Comparison of ENCODE assay signal across 27 cellular contexts in genomic region chr4:28690890-28691289, GRCh38.
"Had no signal": no experiment of that assay in that cellular context is flagged by ENCODE, and none has a peak within 500 bp of the region (broad histone marks: within the 10 kb centered on the region; RNA-seq: fewer than 3 reads in every experiment).

No MANE protein-coding gene starts in this region.

- H3K27me3 ChIP-seq: stomach, suprapubic skin, testis, thyroid gland, tibial artery, tibial nerve, transverse colon, upper lobe of left lung, upper lobe of right lung, uterus, vagina had no signal

- DNase-seq: stimulated activated CD4-positive, alpha-beta T cell treated with anti-CD3 and anti-CD28 coated beads, Interleukin-2, amount 100 ng/mL, for 48 hours; stimulated activated CD4-positive, alpha-beta T cell treated with anti-CD3 and anti-CD28 coated beads, Interleukin-4, amount 100 ng/mL, for 1 hour; stimulated activated CD4-positive, alpha-beta T cell treated with anti-CD3 and anti-CD28 coated beads, Interleukin-4, amount 100 ng/mL, for 24 hours; stimulated activated CD4-positive, alpha-beta T cell treated with anti-CD3 and anti-CD28 coated beads, Interleukin-4, amount 100 ng/mL, for 4 hours; stimulated activated CD8-positive, alpha-beta memory T cell treated with anti-CD3 and anti-CD28 coated beads, Interleukin-4, amount 100 ng/mL, for 48 hours; stimulated activated naive B cell treated with anti-CD40 and anti-IgM and Interleukin-4, amounts not matched to agents 10 μg/mL and 1 μg/mL and 100 μg/mL, for 72 hours; stimulated activated naive CD4-positive, alpha-beta T cell; stimulated activated naive CD4-positive, alpha-beta T cell treated with Interleukin-2 at 50 U/mL for 16 hours; stimulated activated naive CD8-positive, alpha-beta T cell treated with anti-CD3 and anti-CD28 coated beads, Interleukin-15, amount 100 ng/mL, for 72 hours; stimulated activated naive CD8-positive, alpha-beta T cell treated with anti-CD3 and anti-CD28 coated beads, Interleukin-15, Interleukin-2, amounts not matched to agents 100 U/mL and 50 U/mL, for 24 hours; stomach; substantia nigra; testis; thyroid gland; tibial artery; transverse colon; trophoblast cell; upper lobe of left lung; upper lobe of right lung; uterus had no signal

- ATAC-seq: stimulated activated effector memory CD8-positive, alpha-beta T cell treated with anti-CD3 and anti-CD28 coated beads, Interleukin-12 subunit alpha, Interleukin-12 subunit beta, amount 100 ng/mL, for 72 hours; stimulated activated memory B cell treated with anti-CD40 and anti-IgM and Interleukin-4, amounts not matched to agents 10 μg/mL and 1 μg/mL and 100 μg/mL, for 72 hours; stimulated activated naive B cell treated with anti-CD40 and anti-IgM and Interleukin-4, amounts not matched to agents 10 μg/mL and 1 μg/mL and 100 μg/mL, for 72 hours; stimulated activated naive CD8-positive, alpha-beta T cell treated with anti-CD3 and anti-CD28 coated beads, Interleukin-15, amount 100 ng/mL, for 72 hours; stimulated activated naive CD8-positive, alpha-beta T cell treated with anti-CD3 and anti-CD28 coated beads, Interleukin-15, Interleukin-2, amounts not matched to agents 100 U/mL and 50 U/mL, for 24 hours; upper lobe of right lung had no signal

- H3K4me3 ChIP-seq: stomach, suprapubic skin, testis, thoracic aorta, thyroid gland, tibial artery, tibial nerve, transverse colon, upper lobe of left lung, upper lobe of right lung, uterus, vagina had no signal

- H3K36me3 ChIP-seq: stomach, suprapubic skin, thoracic aorta, thyroid gland, tibial artery, tibial nerve, transverse colon, upper lobe of left lung, upper lobe of right lung, uterus, vagina had no signal

- FAIRE-seq: urothelium cell line had no signal

- H3K4me1 ChIP-seq: stomach, suprapubic skin, testis, thyroid gland, tibial artery, tibial nerve, transverse colon, upper lobe of left lung, upper lobe of right lung, uterus, vagina had no signal

- H3K9me3 ChIP-seq: stomach, suprapubic skin, testis, thoracic aorta, thyroid gland, tibial artery, tibial nerve, transverse colon, upper lobe of left lung, upper lobe of right lung, uterus, vagina had no signal

- H3K27ac ChIP-seq: stomach, suprapubic skin, testis, thoracic aorta, thyroid gland, tibial artery, tibial nerve, transverse colon, upper lobe of left lung, upper lobe of right lung, uterus, vagina had no signal
